12 cellular contexts compared by ENCODE assay signal in the genomic region with DNA sequence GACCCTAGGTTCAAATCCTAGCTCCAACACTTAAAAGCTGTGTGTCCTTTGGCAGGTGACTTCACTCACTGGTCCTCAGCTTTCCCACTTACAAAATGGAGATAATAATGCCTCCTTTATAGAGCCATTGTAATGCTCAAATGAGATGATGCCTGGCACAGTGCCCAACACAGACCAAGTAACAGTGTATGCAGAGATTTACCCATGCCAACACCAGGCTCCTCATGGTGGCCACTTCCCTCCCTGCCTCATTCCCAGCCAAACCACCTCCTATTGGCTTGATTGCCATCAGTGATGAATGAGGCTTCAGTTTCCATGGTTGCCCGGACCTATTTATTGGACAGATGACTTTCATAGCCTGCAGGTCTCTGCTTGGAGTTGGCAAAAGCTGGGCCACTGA.
"Had no signal": no experiment of that assay in that cellular context is flagged by ENCODE, and none has a peak within 500 bp of the region (broad histone marks: within the 10 kb centered on the region; RNA-seq: fewer than 3 reads in every experiment).

No MANE protein-coding gene starts in this region.

- H3K9me3 ChIP-seq: breast epithelium, gastroesophageal sphincter, heart left ventricle, upper lobe of left lung had no signal

- H3K27ac ChIP-seq: breast epithelium, epithelial cell of prostate, gastroesophageal sphincter, heart left ventricle, upper lobe of left lung had no signal

- H3K36me3 ChIP-seq: breast epithelium, gastroesophageal sphincter, heart left ventricle, upper lobe of left lung had no signal

- DNase-seq: activated gamma-delta T cell treated with Interleukin-2 at 50 U/mL for 16 hours; activated T-cell treated with anti-CD3 and anti-CD28 coated beads, Interleukin-2, amount 50 U/mL, for 1 hour; cerebellar nuclear complex; heart left ventricle; midbrain; natural killer cell; stimulated activated CD4-positive, alpha-beta T cell treated with anti-CD3 and anti-CD28 coated beads, Interleukin-4, amount 100 ng/mL, for 4 hours; stimulated activated naive CD8-positive, alpha-beta T cell treated with anti-CD3 and anti-CD28 coated beads, Interleukin-15, Interleukin-2, amounts not matched to agents 100 U/mL and 50 U/mL, for 24 hours; upper lobe of left lung had no signal

- H3K4me3 ChIP-seq: breast epithelium, gastroesophageal sphincter, heart left ventricle, upper lobe of left lung had no signal

- H3K27me3 ChIP-seq: breast epithelium, gastroesophageal sphincter, upper lobe of left lung had no signal

- H3K4me1 ChIP-seq: breast epithelium, gastroesophageal sphincter, heart left ventricle, upper lobe of left lung had no signal
